33 cellular contexts compared by ENCODE assay signal in genomic region chr7:156151658-156152057, GRCh38.
"Had no signal": no experiment of that assay in that cellular context is flagged by ENCODE, and none has a peak within 500 bp of the region (broad histone marks: within the 10 kb centered on the region; RNA-seq: fewer than 3 reads in every experiment).

No MANE protein-coding gene starts in this region.

- DNase-seq: activated B cell treated with CpG ODN at 0.5 μM for 24 hours; activated CD4-positive, alpha-beta memory T cell treated with anti-CD3 and anti-CD28 coated beads, Interleukin-2, amount 10 ng/mL, durations not matched to agents 7 days and 5 days; activated CD4-positive, alpha-beta T cell treated with anti-CD3 and anti-CD28 coated beads for 48 hours; activated CD4-positive, CD25-positive, alpha-beta regulatory T cell treated with anti-CD3 and anti-CD28 coated beads, Interleukin-2, amount 50 U/mL, for 72 hours; activated CD8-positive, alpha-beta memory T cell treated with anti-CD3 and anti-CD28 coated beads for 24 hours; activated CD8-positive, alpha-beta memory T cell treated with anti-CD3 and anti-CD28 coated beads, Interleukin-2, amount 10 ng/mL, durations not matched to agents 7 days and 5 days; activated CD8-positive, alpha-beta memory T cell treated with anti-CD3 and anti-CD28 coated beads, Interleukin-2, amount 50 U/mL, for 48 hours; activated effector memory CD4-positive, alpha-beta T cell treated with anti-CD3 and anti-CD28 coated beads, Interleukin-2, amount 50 U/mL, for 16 hours; activated naive CD4-positive, alpha-beta T cell treated with Interleukin-2 at 50 U/mL for 16 hours; activated naive CD8-positive, alpha-beta T cell treated with anti-CD3 and anti-CD28 coated beads, Interleukin-2, amount 10 ng/mL, durations not matched to agents 7 days and 5 days; activated T-cell treated with anti-CD3 and anti-CD28 coated beads, Interleukin-2, amount 50 U/mL, for 48 hours; amygdala; Kasumi-1; KG1; MG63; NCI-H1048; NCI-H1436; NCI-H1694; NCI-H1930; NCI-H2081 treated with DMSO at 0.1 percent for 48 hours; NCI-H226; NCI-H524 treated with DMSO at 0.1 percent for 48 hours; RPMI8226; SHP77 treated with DMSO at 0.1 percent for 48 hours; SW 1271; T-helper 1 cell; T-helper 2 cell; T-helper 9 cell had no signal

- ATAC-seq: activated CD8-positive, alpha-beta memory T cell treated with anti-CD3 and anti-CD28 coated beads, Interleukin-2, amount 10 ng/mL, durations not matched to agents 7 days and 5 days; Panc1; SK-N-SH treated with all-trans-retinoic acid at 6 μM for 48 hours had no signal

- H3K4me3 ChIP-seq: ascending aorta, breast epithelium, MG63, SJSA1 had no signal
